8 cellular contexts compared by ENCODE assay signal in the genomic region with DNA sequence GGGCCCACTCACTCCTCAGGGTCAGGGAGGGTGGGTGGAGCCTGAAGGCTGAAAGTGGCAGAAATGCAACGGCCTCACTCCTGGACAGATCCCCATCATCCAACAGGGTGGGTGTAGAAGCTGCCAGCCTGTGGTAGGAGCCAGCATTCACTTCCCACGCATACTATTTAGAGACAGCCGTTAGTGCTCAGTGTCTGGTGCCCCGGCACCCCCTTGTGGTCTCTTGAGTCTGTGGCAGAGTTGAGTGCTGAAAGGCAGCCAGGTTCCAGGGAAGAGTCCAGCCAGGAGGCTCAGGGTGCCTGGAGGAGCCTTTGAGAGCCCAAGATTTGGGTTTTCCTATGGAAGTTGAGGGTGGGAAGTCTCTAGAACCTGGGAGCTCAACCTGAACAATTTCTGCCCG. TPM values are rescaled to one million over a fixed set of nuclear protein-coding genes. Genes with fewer than 3 reads are reported as not detected.
DNase-seq lines count a peak whose midpoint lies in the region; ATAC-seq and TF ChIP-seq lines count a peak whose summit lies in the region.

No MANE protein-coding gene starts in this region.

- peak; percentile 85 for TF ChIP-seq CTCF in RWPE2 (IDR thresholded peaks at IDR 0.05; ENCODE audit: poor library complexity, severe bottlenecking)
- TF ChIP-seq CTCF in cardiac fibroblast (IDR thresholded peaks at IDR 0.05; ENCODE audit: low read depth, low read length), result peak; percentile 97

- peak; percentile 68 for ATAC-seq in RWPE2 (ENCODE audit: low read depth)
- ATAC-seq in left colon, result peak; percentile 87
- ATAC-seq in stimulated activated memory B cell treated with anti-CD40 and anti-IgM and Interleukin-4, amounts not matched to agents 10 μg/mL and 1 μg/mL and 100 μg/mL, for 72 hours, result peak; percentile 59
- no peak for ATAC-seq in GM21529 (IDR thresholded peaks at IDR 0.05; ENCODE audit: unreplicated experiment)
- no peak for ATAC-seq in HG03571 (IDR thresholded peaks at IDR 0.05; ENCODE audit: unreplicated experiment)

- H3K9me3 Mint-ChIP-seq in stimulated activated memory B cell treated with anti-CD40 and anti-IgM and Interleukin-4, amounts not matched to agents 10 μg/mL and 1 μg/mL and 100 μg/mL, for 72 hours, result no peaks in the 10 kb centered on the region

- H3K4me3 Mint-ChIP-seq in stimulated activated memory B cell treated with anti-CD40 and anti-IgM and Interleukin-4, amounts not matched to agents 10 μg/mL and 1 μg/mL and 100 μg/mL, for 72 hours, result no peak overlapping the region

- peaks cover 7% of the 10 kb centered on the region for H3K27me3 Mint-ChIP-seq in stimulated activated memory B cell treated with anti-CD40 and anti-IgM and Interleukin-4, amounts not matched to agents 10 μg/mL and 1 μg/mL and 100 μg/mL, for 72 hours

- peak overlapping the region; percentile 7 for H3K27ac ChIP-seq in RWPE2 (ENCODE audit: poor library complexity, severe bottlenecking)

- peaks cover 39% of the 10 kb centered on the region for H3K36me3 ChIP-seq in RWPE2 (ENCODE audit: low read depth)

- no peaks in the 10 kb centered on the region for H3K9me3 ChIP-seq in RWPE2 (ENCODE audit: severe bottlenecking)

- intact Hi-C loops in left colon (cut with DNase I, micrococcal nuclease), result no loop called here

- peaks cover 16% of the 10 kb centered on the region for H3K27me3 ChIP-seq in RWPE2 (ENCODE audit: insufficient read depth, poor library complexity, severe bottlenecking)

- DNase-seq in GF-D8 (lab: John Stamatoyannopoulos, UW) (peak; percentile 47), Kasumi-1 (lab: John Stamatoyannopoulos, UW) (peak; percentile 86 to 91), RWPE2 (ENCODE audit: low spot score) (no peak), cardiac fibroblast (ENCODE audit: low read depth in 2 of 2) (peak; percentile 85 to 92), left colon (peak; percentile 59 to 80)

- no peaks in the 10 kb centered on the region for H3K4me1 ChIP-seq in RWPE2 (ENCODE audit: insufficient read depth, poor library complexity, severe bottlenecking)

- H3K4me1 Mint-ChIP-seq in stimulated activated memory B cell treated with anti-CD40 and anti-IgM and Interleukin-4, amounts not matched to agents 10 μg/mL and 1 μg/mL and 100 μg/mL, for 72 hours, result peaks cover 13% of the 10 kb centered on the region

- H3K4me3 ChIP-seq in RWPE2 (ENCODE audit: severe bottlenecking) (no peak overlapping the region), cardiac fibroblast (replicated peaks in 1 of 2; ENCODE audit: low read depth in 2 of 2, low read length in 2 of 2) (no peak overlapping the region)

- H3K36me3 Mint-ChIP-seq in stimulated activated memory B cell treated with anti-CD40 and anti-IgM and Interleukin-4, amounts not matched to agents 10 μg/mL and 1 μg/mL and 100 μg/mL, for 72 hours, result no peaks in the 10 kb centered on the region

- H3K27ac Mint-ChIP-seq in stimulated activated memory B cell treated with anti-CD40 and anti-IgM and Interleukin-4, amounts not matched to agents 10 μg/mL and 1 μg/mL and 100 μg/mL, for 72 hours, result no peak overlapping the region

RNA-seq across cellular contexts. Expression of a gene that starts 2.1 kb away (rescaled TPM):
- total RNA-seq in left colon, result not detected

RNA-seq across cellular contexts. Expression of a gene that starts 15.8 kb away (rescaled TPM):
- total RNA-seq in left colon, result not detected

RNA-seq across cellular contexts. Expression of a gene that starts 34.1 kb away (rescaled TPM):
- 10 to 100 TPM; 11.5 to 12.1 TPM for total RNA-seq in left colon

RNA-seq across cellular contexts. Expression of a gene that starts 46.7 kb away (rescaled TPM):
- total RNA-seq in left colon, result 10 to 100 TPM; 46.1 to 81.3 TPM

Comparison
In these comparisons a context has a peak if more than half of its experiments do, and no peak if none do; other contexts are left out.
1. ATAC-seq: peak in RWPE2 (single experiment), left colon (single experiment) and stimulated activated memory B cell treated with anti-CD40 and anti-IgM and Interleukin-4, amounts not matched to agents 10 μg/mL and 1 μg/mL and 100 μg/mL, for 72 hours (single experiment); none in GM21529 (single experiment) and HG03571 (single experiment).